1 cellular context compared by ENCODE assay signal in genomic region chr20:35115606-35116005, GRCh38.
TF ChIP-seq lines count a peak whose summit lies in the region.

No MANE protein-coding gene starts in this region.

TF ChIP-seq in SK-N-SH treated with all-trans-retinoic acid at 6 μM for 48 hours, 23 proteins besides CTCF, POLR2A, EP300 and RAD21:
- TF ChIP-seq ZNF70 (CRISPR knock-in tag; IDR thresholded peaks at IDR 0.05) (no peak), ZC3H10 (CRISPR knock-in tag; IDR thresholded peaks at IDR 0.05) (no peak), ZNF565 (CRISPR knock-in tag; conservative IDR thresholded peaks at IDR 0.05; ENCODE audit: low read depth) (no peak), SNAI2 (CRISPR knock-in tag; IDR thresholded peaks at IDR 0.05) (no peak), POU6F1 (CRISPR knock-in tag; IDR thresholded peaks at IDR 0.05; ENCODE audit: borderline replicate concordance, low read depth) (no peak), ZNF8 (CRISPR knock-in tag; IDR thresholded peaks at IDR 0.05) (no peak)
